ENCODE assay signal across 1 cellular context in genomic region chr19:17405250-17406038, GRCh38.
TF ChIP-seq lines count a peak whose summit lies in the region.

A gene with protein sequence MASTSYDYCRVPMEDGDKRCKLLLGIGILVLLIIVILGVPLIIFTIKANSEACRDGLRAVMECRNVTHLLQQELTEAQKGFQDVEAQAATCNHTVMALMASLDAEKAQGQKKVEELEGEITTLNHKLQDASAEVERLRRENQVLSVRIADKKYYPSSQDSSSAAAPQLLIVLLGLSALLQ (minus strand): TSS chr19:17405630. CDS start chr19:17405575, 55 bp downstream.

TF ChIP-seq in K562, 482 proteins besides CTCF, POLR2A, EP300 and RAD21 (continued from another document and continues in another):
- TF ChIP-seq GMEB1 (CRISPR knock-in tag; IDR thresholded peaks at IDR 0.05) (no peak), POLR2AphosphoS5 (IDR thresholded peaks at IDR 0.05; ENCODE audit: control insufficient read depth, insufficient read depth, low read depth, low read length) (peak; percentile 82), CBX3 (IDR thresholded peaks at IDR 0.05; ENCODE audit: borderline replicate concordance in 1 of 2, low read length in 2 of 2) (no peak), STAT6 (CRISPR knock-in tag; IDR thresholded peaks at IDR 0.05) (no peak), ZNF347 (CRISPR knock-in tag; IDR thresholded peaks at IDR 0.05; ENCODE audit: low read depth) (no peak), ZNF146 (CRISPR knock-in tag; IDR thresholded peaks at IDR 0.05; ENCODE audit: unreplicated experiment) (no peak), ZNF23 (CRISPR knock-in tag; IDR thresholded peaks at IDR 0.05) (no peak), TCF7 (IDR thresholded peaks at IDR 0.05; ENCODE audit: borderline replicate concordance) (no peak), ESRRB (CRISPR knock-in tag; IDR thresholded peaks at IDR 0.05; ENCODE audit: borderline replicate concordance) (no peak), PRMT5 (CRISPR knock-in tag; IDR thresholded peaks at IDR 0.05) (no peak), GTF2F1 (IDR thresholded peaks at IDR 0.05; ENCODE audit: low read depth, low read length) (peak; percentile 26; the same call in 1 of the 2 replicates), NCOA1 (IDR thresholded peaks at IDR 0.05; ENCODE audit: low read depth) (no peak), SMAD2 (IDR thresholded peaks at IDR 0.05; ENCODE audit: low read depth, low read length) (no peak), HDAC2 (IDR thresholded peaks at IDR 0.05) (0 out of 2 replicates have a peak, but pooled peaks have one; percentile 51), EP400 (IDR thresholded peaks at IDR 0.05) (peak; percentile 63), OTX1 (CRISPR knock-in tag; IDR thresholded peaks at IDR 0.05) (no peak), MYC (IDR thresholded peaks at IDR 0.05; ENCODE audit: low read depth, low read length) (peak; percentile 51; the same call in 1 of the 2 replicates), MYC (CRISPR knock-in tag; IDR thresholded peaks at IDR 0.05; ENCODE audit: borderline replicate concordance, low read depth) (no peak; the same call in 1 of the 2 replicates), FOXK1 (CRISPR knock-in tag; IDR thresholded peaks at IDR 0.05; ENCODE audit: borderline replicate concordance) (no peak), FOS (IDR thresholded peaks at IDR 0.05; ENCODE audit: extremely low read depth, insufficient read length) (peak; percentile 2), HDAC3 (IDR thresholded peaks at IDR 0.05; ENCODE audit: borderline replicate concordance, partially characterized antibody) (no peak), CBFA2T2 (conservative IDR thresholded peaks at IDR 0.05) (no peak), MEF2A (IDR thresholded peaks at IDR 0.05; ENCODE audit: control insufficient read depth, low read depth, low read length) (no peak), ZNF280A (IDR thresholded peaks at IDR 0.05; ENCODE audit: low read depth, partially characterized antibody) (no peak), SMARCA5 (IDR thresholded peaks at IDR 0.05) (no peak), ZNF253 (CRISPR knock-in tag; conservative IDR thresholded peaks at IDR 0.05) (no peak), DNMT1 (IDR thresholded peaks at IDR 0.05) (no peak), ZBTB11 (CRISPR knock-in tag; IDR thresholded peaks at IDR 0.05) (no peak; a peak in 2 of 6 replicates), ZNF609 (CRISPR knock-in tag; IDR thresholded peaks at IDR 0.05; ENCODE audit: borderline replicate concordance) (no peak), CCNT2 (IDR thresholded peaks at IDR 0.05; ENCODE audit: borderline replicate concordance, extremely low read depth, insufficient read length, low read depth, low read length) (no peak), ZFX (CRISPR knock-in tag; IDR thresholded peaks at IDR 0.05) (peak; percentile 67), STAT5B (CRISPR knock-in tag; IDR thresholded peaks at IDR 0.05) (no peak), NFXL1 (CRISPR knock-in tag; IDR thresholded peaks at IDR 0.05) (no peak), ZNF644 (tag; IDR thresholded peaks at IDR 0.05; ENCODE audit: low read depth) (no peak), ETS2 (tag; IDR thresholded peaks at IDR 0.05; ENCODE audit: borderline replicate concordance, poor library complexity, severe bottlenecking) (no peak), MTA1 (IDR thresholded peaks at IDR 0.05; ENCODE audit: borderline replicate concordance) (no peak), BRD4 (IDR thresholded peaks at IDR 0.05) (no peak; the same call in 1 of the 2 replicates), NBN (IDR thresholded peaks at IDR 0.05; ENCODE audit: low read depth) (peak; percentile 73; the same call in 1 of the 2 replicates), SETDB1 (IDR thresholded peaks at IDR 0.05; ENCODE audit: low read length) (no peak), ZNF512 (tag; IDR thresholded peaks at IDR 0.05) (no peak), PML (IDR thresholded peaks at IDR 0.05; ENCODE audit: low read length) (peak; percentile 88)
- TF ChIP-seq, protein P1, sequence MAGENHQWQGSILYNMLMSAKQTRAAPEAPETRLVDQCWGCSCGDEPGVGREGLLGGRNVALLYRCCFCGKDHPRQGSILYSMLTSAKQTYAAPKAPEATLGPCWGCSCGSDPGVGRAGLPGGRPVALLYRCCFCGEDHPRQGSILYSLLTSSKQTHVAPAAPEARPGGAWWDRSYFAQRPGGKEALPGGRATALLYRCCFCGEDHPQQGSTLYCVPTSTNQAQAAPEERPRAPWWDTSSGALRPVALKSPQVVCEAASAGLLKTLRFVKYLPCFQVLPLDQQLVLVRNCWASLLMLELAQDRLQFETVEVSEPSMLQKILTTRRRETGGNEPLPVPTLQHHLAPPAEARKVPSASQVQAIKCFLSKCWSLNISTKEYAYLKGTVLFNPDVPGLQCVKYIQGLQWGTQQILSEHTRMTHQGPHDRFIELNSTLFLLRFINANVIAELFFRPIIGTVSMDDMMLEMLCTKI (IDR thresholded peaks at IDR 0.05; ENCODE audit: partially characterized antibody): no peak
- TF ChIP-seq, protein P2, sequence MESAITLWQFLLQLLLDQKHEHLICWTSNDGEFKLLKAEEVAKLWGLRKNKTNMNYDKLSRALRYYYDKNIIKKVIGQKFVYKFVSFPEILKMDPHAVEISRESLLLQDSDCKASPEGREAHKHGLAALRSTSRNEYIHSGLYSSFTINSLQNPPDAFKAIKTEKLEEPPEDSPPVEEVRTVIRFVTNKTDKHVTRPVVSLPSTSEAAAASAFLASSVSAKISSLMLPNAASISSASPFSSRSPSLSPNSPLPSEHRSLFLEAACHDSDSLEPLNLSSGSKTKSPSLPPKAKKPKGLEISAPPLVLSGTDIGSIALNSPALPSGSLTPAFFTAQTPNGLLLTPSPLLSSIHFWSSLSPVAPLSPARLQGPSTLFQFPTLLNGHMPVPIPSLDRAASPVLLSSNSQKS (CRISPR knock-in tag; IDR thresholded peaks at IDR 0.05): no peak
